In the genomic region with DNA sequence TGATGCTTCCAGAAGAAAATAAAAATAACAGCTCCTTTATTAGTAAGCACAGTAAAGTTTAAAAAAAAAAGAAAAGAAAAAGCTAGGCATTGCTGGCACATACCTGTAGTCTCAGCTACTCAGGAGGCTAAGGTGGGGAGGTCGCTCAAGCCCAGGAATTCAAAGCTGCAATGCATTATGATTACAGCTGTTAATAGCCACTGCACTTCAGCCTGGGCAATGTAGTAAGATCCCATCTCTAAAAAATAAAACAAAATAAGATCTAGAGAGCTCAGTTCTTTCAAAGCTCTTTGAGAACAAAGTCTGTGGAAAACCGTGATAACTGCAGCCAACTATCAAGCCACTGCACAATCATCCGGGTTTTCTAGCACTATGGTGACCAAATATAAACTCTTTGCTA, we compare ENCODE assay signal across 17 cellular contexts.
"Had no signal": no experiment of that assay in that cellular context is flagged by ENCODE, and none has a peak within 500 bp of the region (broad histone marks: within the 10 kb centered on the region; RNA-seq: fewer than 3 reads in every experiment).

No MANE protein-coding gene starts in this region.

- H3K4me3 ChIP-seq: tibial nerve, uterus had no signal

- H3K36me3 Mint-ChIP-seq: activated CD8-positive, alpha-beta memory T cell treated with anti-CD3 and anti-CD28 coated beads, Interleukin-2, amount 10 ng/mL, durations not matched to agents 7 days and 5 days; activated naive CD8-positive, alpha-beta T cell; stimulated activated memory B cell treated with anti-CD40 and anti-IgM and Interleukin-4, amounts not matched to agents 10 μg/mL and 1 μg/mL and 100 μg/mL, for 72 hours had no signal

- H3K4me1 Mint-ChIP-seq: activated CD4-positive, alpha-beta memory T cell treated with anti-CD3 and anti-CD28 coated beads, Interleukin-2, amount 10 ng/mL, durations not matched to agents 7 days and 5 days; activated CD8-positive, alpha-beta memory T cell treated with anti-CD3 and anti-CD28 coated beads, Interleukin-2, amount 10 ng/mL, durations not matched to agents 7 days and 5 days; naive thymus-derived CD8-positive, alpha-beta T cell; stimulated activated memory B cell treated with anti-CD40 and anti-IgM and Interleukin-4, amounts not matched to agents 10 μg/mL and 1 μg/mL and 100 μg/mL, for 72 hours had no signal

- H3K36me3 ChIP-seq: neutrophil, tibial nerve, uterus had no signal

- H3K9ac ChIP-seq: parathyroid adenoma had no signal

- H3K27me3 ChIP-seq: neutrophil, tibial nerve, uterus had no signal

- H3K9me3 Mint-ChIP-seq: activated CD4-positive, alpha-beta memory T cell treated with anti-CD3 and anti-CD28 coated beads, Interleukin-2, amount 10 ng/mL, durations not matched to agents 7 days and 5 days; stimulated activated memory B cell treated with anti-CD40 and anti-IgM and Interleukin-4, amounts not matched to agents 10 μg/mL and 1 μg/mL and 100 μg/mL, for 72 hours had no signal

- ATAC-seq: activated CD8-positive, alpha-beta memory T cell treated with anti-CD3 and anti-CD28 coated beads, Interleukin-2, amount 10 ng/mL, durations not matched to agents 7 days and 5 days; left cardiac atrium; naive thymus-derived CD8-positive, alpha-beta T cell; sciatic nerve; stimulated activated memory B cell treated with anti-CD40 and anti-IgM and Interleukin-4, amounts not matched to agents 10 μg/mL and 1 μg/mL and 100 μg/mL, for 72 hours had no signal

- DNase-seq: activated CD4-positive, alpha-beta memory T cell treated with anti-CD3 and anti-CD28 coated beads, Interleukin-2, amount 10 ng/mL, durations not matched to agents 7 days and 5 days; activated CD4-positive, alpha-beta T cell treated with anti-CD3 and anti-CD28 coated beads for 48 hours; activated CD8-positive, alpha-beta memory T cell treated with anti-CD3 and anti-CD28 coated beads, Interleukin-2, amount 10 ng/mL, durations not matched to agents 7 days and 5 days; cerebellar nuclear complex; effector memory CD4-positive, alpha-beta T cell; left cardiac atrium; mesenchymal stem cell; naive thymus-derived CD8-positive, alpha-beta T cell; stimulated activated CD4-positive, alpha-beta T cell treated with anti-CD3 and anti-CD28 coated beads, Interleukin-4, amount 100 ng/mL, for 24 hours; uterus had no signal

- H3K9me3 ChIP-seq: neutrophil, uterus had no signal

- H3K27me3 Mint-ChIP-seq: activated CD4-positive, alpha-beta memory T cell treated with anti-CD3 and anti-CD28 coated beads, Interleukin-2, amount 10 ng/mL, durations not matched to agents 7 days and 5 days; activated CD8-positive, alpha-beta memory T cell treated with anti-CD3 and anti-CD28 coated beads, Interleukin-2, amount 10 ng/mL, durations not matched to agents 7 days and 5 days; activated naive CD8-positive, alpha-beta T cell; dendritic cell treated with granulocyte-macrophage colony-stimulating factor and Interleukin-4, amounts not matched to agents 40 ng/mL and 50 ng/mL, for 4 days; stimulated activated memory B cell treated with anti-CD40 and anti-IgM and Interleukin-4, amounts not matched to agents 10 μg/mL and 1 μg/mL and 100 μg/mL, for 72 hours had no signal

- H3K4me3 Mint-ChIP-seq: activated CD4-positive, alpha-beta memory T cell treated with anti-CD3 and anti-CD28 coated beads, Interleukin-2, amount 10 ng/mL, durations not matched to agents 7 days and 5 days; activated CD8-positive, alpha-beta memory T cell treated with anti-CD3 and anti-CD28 coated beads, Interleukin-2, amount 10 ng/mL, durations not matched to agents 7 days and 5 days; activated naive CD8-positive, alpha-beta T cell; dendritic cell treated with granulocyte-macrophage colony-stimulating factor and Interleukin-4, amounts not matched to agents 40 ng/mL and 50 ng/mL, for 4 days; naive thymus-derived CD8-positive, alpha-beta T cell; stimulated activated memory B cell treated with anti-CD40 and anti-IgM and Interleukin-4, amounts not matched to agents 10 μg/mL and 1 μg/mL and 100 μg/mL, for 72 hours had no signal

- H3K27ac ChIP-seq: neutrophil, parathyroid adenoma, tibial nerve, uterus had no signal

- H3K27ac Mint-ChIP-seq: activated CD4-positive, alpha-beta memory T cell treated with anti-CD3 and anti-CD28 coated beads, Interleukin-2, amount 10 ng/mL, durations not matched to agents 7 days and 5 days; activated CD8-positive, alpha-beta memory T cell treated with anti-CD3 and anti-CD28 coated beads, Interleukin-2, amount 10 ng/mL, durations not matched to agents 7 days and 5 days; activated naive CD8-positive, alpha-beta T cell; dendritic cell treated with granulocyte-macrophage colony-stimulating factor and Interleukin-4, amounts not matched to agents 40 ng/mL and 50 ng/mL, for 4 days; naive thymus-derived CD8-positive, alpha-beta T cell; stimulated activated memory B cell treated with anti-CD40 and anti-IgM and Interleukin-4, amounts not matched to agents 10 μg/mL and 1 μg/mL and 100 μg/mL, for 72 hours had no signal

- H3K4me1 ChIP-seq: parathyroid adenoma, tibial nerve, uterus had no signal
